ENCODE assay signal across 10 cellular contexts in genomic region chr19:41994521-41994971, GRCh38. TPM values are rescaled to one million over a fixed set of nuclear protein-coding genes. Genes with fewer than 3 reads are reported as not detected.
DNase-seq lines count a peak whose midpoint lies in the region; ATAC-seq, FAIRE-seq and TF ChIP-seq lines count a peak whose summit lies in the region.
"Had no signal": no experiment of that assay in that cellular context is flagged by ENCODE, and none has a peak within 500 bp of the region (broad histone marks: within the 10 kb centered on the region; RNA-seq: fewer than 3 reads in every experiment).

No MANE protein-coding gene starts in this region.

- H2AFZ ChIP-seq in H1 (ENCODE audit: low read length), result no peak overlapping the region

- peaks cover 21% of the 10 kb centered on the region; the same call in 1 of the 2 replicates for H3K23me2 ChIP-seq in H1 (ENCODE audit: low read depth, low read length)

- H3K79me2 ChIP-seq in H1 (ENCODE audit: control insufficient read depth in 1 of 2, insufficient read depth in 2 of 2, low read length in 2 of 2), result no peaks in the 10 kb centered on the region

- no peak overlapping the region for H3K4ac ChIP-seq in H1 (replicated peaks; ENCODE audit: insufficient read length, low read depth, low read length)

- no peak overlapping the region for H3K9ac ChIP-seq in H1 (replicated peaks in 1 of 4; ENCODE audit: extremely low read depth in 1 of 4, low read depth in 3 of 4, low read length in 3 of 4)

- no peak overlapping the region for H2BK120ac ChIP-seq in H1 (replicated peaks; ENCODE audit: low read depth, low read length)

- H4K91ac ChIP-seq in H1 (replicated peaks; ENCODE audit: insufficient read length, low read length), result no peak overlapping the region

- no peak overlapping the region for H2BK5ac ChIP-seq in H1 (ENCODE audit: low read depth, low read length)

- no peak overlapping the region for H3K27ac Mint-ChIP-seq in activated T-cell treated with anti-CD3 and anti-CD28 coated beads, Interleukin-2, amount 50 U/mL, for 24 hours
- no peak overlapping the region for H3K27ac Mint-ChIP-seq in stimulated activated naive CD8-positive, alpha-beta T cell treated with anti-CD3 and anti-CD28 coated beads, Interleukin-15, Interleukin-2, amounts not matched to agents 100 ng/mL and 50 ng/mL, for 24 hours

- H2AK5ac ChIP-seq in H1 (ENCODE audit: low read depth, low read length), result 0 out of 2 replicates have a peak overlapping the region, but pooled peaks have one; percentile 87

- no peak for FAIRE-seq in H1 (lab: Jason Lieb, UNC)

- H3K4me3 Mint-ChIP-seq in activated T-cell treated with anti-CD3 and anti-CD28 coated beads, Interleukin-2, amount 50 U/mL, for 24 hours, result peak overlapping the region; percentile 18
- H3K4me3 Mint-ChIP-seq in stimulated activated naive CD8-positive, alpha-beta T cell treated with anti-CD3 and anti-CD28 coated beads, Interleukin-15, Interleukin-2, amounts not matched to agents 100 ng/mL and 50 ng/mL, for 24 hours, result peak overlapping the region; percentile 5

- H2BK20ac ChIP-seq in H1 (ENCODE audit: low read length), result no peak overlapping the region

- H3K4me3 ChIP-seq in H1 (ENCODE audit: extremely low read depth in 1 of 4, insufficient read depth in 2 of 4, low read depth in 3 of 4, low read length in 4 of 4), result peak overlapping the region in 3 of 4 experiments; percentile 57 to 85 (median 62); a peak in 4 of 8 replicates

- H3K4me1 ChIP-seq in H1 (replicated peaks in 1 of 4; ENCODE audit: control insufficient read depth in 3 of 4, insufficient read depth in 4 of 4, low read length in 3 of 4), result peaks cover 0 to 20% (median 10%) of the 10 kb centered on the region in 4 experiments; a peak in 6 of 7 replicates

- H3K9me3 ChIP-seq in H1 (ENCODE audit: insufficient read depth in 2 of 2, low read depth in 1 of 2, low read length in 1 of 2), result no peaks in the 10 kb centered on the region

- no peak overlapping the region for H4K8ac ChIP-seq in H1 (ENCODE audit: extremely low read depth, insufficient read depth, low read length)

- peaks cover 7 to 21% of the 10 kb centered on the region in 2 experiments for H4K20me1 ChIP-seq in H1 (replicated peaks in 1 of 2; ENCODE audit: control insufficient read depth in 1 of 2, insufficient read depth in 2 of 2, low read length in 2 of 2)

- no peak for TF ChIP-seq CTCF in H1 (IDR thresholded peaks at IDR 0.05; ENCODE audit: control extremely low read depth in 1 of 3, insufficient read depth in 1 of 3, low read depth in 1 of 3, low read length in 3 of 3)

- H3K4me2 ChIP-seq in H1 (ENCODE audit: insufficient read depth in 1 of 2, low read depth in 2 of 2, low read length in 2 of 2), result peak overlapping the region; percentile 88 to 99

- H2BK12ac ChIP-seq in H1 (ENCODE audit: low read depth, low read length), result peak overlapping the region; percentile 31; the same call in 1 of the 2 replicates

- TF ChIP-seq EP300 in H1 (IDR thresholded peaks at IDR 0.05; ENCODE audit: borderline replicate concordance in 1 of 2, low read depth in 2 of 2, low read length in 2 of 2), result no peak

- H4K5ac ChIP-seq in H1 (ENCODE audit: insufficient read length, low read depth, low read length), result no peak overlapping the region

- H3K27me3 ChIP-seq in H1 (replicated peaks in 1 of 4; ENCODE audit: control insufficient read depth in 3 of 4, extremely low read depth in 1 of 4, insufficient read depth in 3 of 4, low read length in 3 of 4), result peaks cover 11 to 57% (median 50%) of the 10 kb centered on the region in 4 experiments

- no peaks in the 10 kb centered on the region for H3K79me1 ChIP-seq in H1 (ENCODE audit: low read depth, low read length)

- DNase-seq in activated T-cell treated with anti-CD3 and anti-CD28 coated beads, Interleukin-2, amount 50 U/mL, for 24 hours, result peak; percentile 31
- DNase-seq in activated T-cell treated with anti-CD3 and anti-CD28 coated beads, Interleukin-2, amount 50 U/mL, for 48 hours, result no peak
- DNase-seq in NCI-H69 (lab: John Stamatoyannopoulos, UW), result peak; percentile 56
- DNase-seq in H1 (ENCODE audit: low read depth in 1 of 2, low spot score in 2 of 2), result no peak
- no peak for DNase-seq in glomerular visceral epithelial cell (ENCODE audit: extremely low spot score)

- POLR2A ChIA-PET in H1 (lab: Charles Lee; ENCODE audit: partially characterized antibody), result interaction anchor here (1.5 kb wide), 1 partner anchor 14 kb away, joined by 3 read pairs; no protein-coding TSS in a partner anchor

- ATAC-seq in HG03565 (IDR thresholded peaks at IDR 0.05; ENCODE audit: unreplicated experiment) (no peak), HG02973 (IDR thresholded peaks at IDR 0.05; ENCODE audit: unreplicated experiment) (no peak)

- CTCF ChIA-PET in H1 (lab: Charles Lee; ENCODE audit: partially characterized antibody), result interaction anchor here (2.3 kb wide), 1 partner anchor 11 kb away, joined by 7 read pairs; no protein-coding TSS in a partner anchor

- H3K9me3 Mint-ChIP-seq in activated T-cell treated with anti-CD3 and anti-CD28 coated beads, Interleukin-2, amount 50 U/mL, for 24 hours, result no peaks in the 10 kb centered on the region
- H3K9me3 Mint-ChIP-seq in stimulated activated naive CD8-positive, alpha-beta T cell treated with anti-CD3 and anti-CD28 coated beads, Interleukin-15, Interleukin-2, amounts not matched to agents 100 ng/mL and 50 ng/mL, for 24 hours, result no peaks in the 10 kb centered on the region

- no peaks in the 10 kb centered on the region for H3K36me3 ChIP-seq in H1 (ENCODE audit: control insufficient read depth in 2 of 4, insufficient read depth in 4 of 4, low read length in 3 of 4)

- peaks cover 46% of the 10 kb centered on the region for H3K27me3 Mint-ChIP-seq in activated T-cell treated with anti-CD3 and anti-CD28 coated beads, Interleukin-2, amount 50 U/mL, for 24 hours
- H3K27me3 Mint-ChIP-seq in stimulated activated naive CD8-positive, alpha-beta T cell treated with anti-CD3 and anti-CD28 coated beads, Interleukin-15, Interleukin-2, amounts not matched to agents 100 ng/mL and 50 ng/mL, for 24 hours, result peaks cover 40% of the 10 kb centered on the region

- no peak overlapping the region for H2BK15ac ChIP-seq in H1 (ENCODE audit: low read length)

- H3K27ac ChIP-seq in H1 (ENCODE audit: low read depth, low read length), result no peak overlapping the region

- H3K18ac ChIP-seq in H1 (ENCODE audit: extremely low read depth, low read length), result no peak overlapping the region

- no peak for TF ChIP-seq RAD21 in H1 (IDR thresholded peaks at IDR 0.05 in 1 of 2, conservative IDR thresholded peaks at IDR 0.05 in 1 of 2; ENCODE audit: low read depth in 2 of 2, low read length in 2 of 2)

- no peak overlapping the region for H3K56ac ChIP-seq in H1 (replicated peaks; ENCODE audit: insufficient read length, low read depth, low read length)

- no peak for TF ChIP-seq POLR2A in H1 (IDR thresholded peaks at IDR 0.05; ENCODE audit: control extremely low read depth in 1 of 2, low read depth in 2 of 2, low read length in 2 of 2)

- no peak overlapping the region for H3K23ac ChIP-seq in H1 (ENCODE audit: insufficient read length)

- H3K14ac ChIP-seq in H1 (ENCODE audit: insufficient read length), result no peak overlapping the region

- 58% methylated on average over 6 of the region's 13 CpGs; no CpG with 5 or more reads in 1 of the 2 experiments for WGBS in H1 (ENCODE audit: extremely low coverage in 1 of 2, insufficient coverage in 1 of 2, insufficient read length in 1 of 2, insufficient replicate concordance in 2 of 2, low coverage in 1 of 2, low lambda C conversion rate in 2 of 2, missing lambda C conversion rate in 1 of 2), 2 experiments

- peaks cover 28% of the 10 kb centered on the region for H3K4me1 Mint-ChIP-seq in activated T-cell treated with anti-CD3 and anti-CD28 coated beads, Interleukin-2, amount 50 U/mL, for 24 hours (ENCODE audit: low read depth)
- H3K4me1 Mint-ChIP-seq in stimulated activated naive CD8-positive, alpha-beta T cell treated with anti-CD3 and anti-CD28 coated beads, Interleukin-15, Interleukin-2, amounts not matched to agents 100 ng/mL and 50 ng/mL, for 24 hours (ENCODE audit: low read depth), result peaks cover 28% of the 10 kb centered on the region

- no peaks in the 10 kb centered on the region for H3K36me3 Mint-ChIP-seq in activated T-cell treated with anti-CD3 and anti-CD28 coated beads, Interleukin-2, amount 50 U/mL, for 24 hours (ENCODE audit: low read depth)
- H3K36me3 Mint-ChIP-seq in stimulated activated naive CD8-positive, alpha-beta T cell treated with anti-CD3 and anti-CD28 coated beads, Interleukin-15, Interleukin-2, amounts not matched to agents 100 ng/mL and 50 ng/mL, for 24 hours (ENCODE audit: low read depth), result no peaks in the 10 kb centered on the region

TF ChIP-seq in H1, 55 proteins besides CTCF, POLR2A, EP300 and RAD21 (continues in another document):
- TF ChIP-seq TCF12 (IDR thresholded peaks at IDR 0.05; ENCODE audit: low read depth, low read length) (no peak), CBX5 (IDR thresholded peaks at IDR 0.05; ENCODE audit: low read depth, low read length) (no peak), MAFK (IDR thresholded peaks at IDR 0.05; ENCODE audit: low read depth, low read length) (no peak), NANOG (IDR thresholded peaks at IDR 0.05; ENCODE audit: insufficient read depth, low read depth, low read length, poor library complexity, severe bottlenecking) (no peak), RXRA (IDR thresholded peaks at IDR 0.05; ENCODE audit: insufficient read depth, low read depth, low read length) (no peak), CEBPB (IDR thresholded peaks at IDR 0.05; ENCODE audit: low read depth, low read length) (no peak), TEAD4 (IDR thresholded peaks at IDR 0.05; ENCODE audit: low read depth, low read length) (no peak)

RNA-seq across cellular contexts. Expression of gene ATP1A3, which starts 0.5 kb away (rescaled TPM):
- total RNA-seq in H1 (2021; fragmentation: NEBNext Ultra II Directional; extraction: Animal tissue kit (Norgen Biotek cat#: 25700)), result 35.8 and 41.2 TPM in 2 replicates
- polyA plus RNA-seq in H1 (2011; rRNA removed), result 11.1 and 19.2 TPM in 2 replicates
- 5.9 TPM for polyA plus RNA-seq in H1 (2011; cell fraction: cytosol; rRNA removed)
- polyA plus RNA-seq in H1 (2011; cell fraction: nucleus; rRNA removed), result 20.8 TPM
- polyA plus RNA-seq in H1 (2012, experiment 1 of 2), result 30.8 to 45.2 TPM (median 38.2 TPM) in 4 replicates
- 33.0 TPM for polyA plus RNA-seq in H1 (2012, experiment 2 of 2)
- 44.9 TPM for polyA plus RNA-seq in H1 (2013, experiment 1 of 2)
- 43.1 TPM for polyA plus RNA-seq in H1 (2013, experiment 2 of 2)
- 24.6 and 27.9 TPM in 2 replicates for polyA minus RNA-seq in H1 (2011; rRNA and poly(A)+ RNA removed)
- polyA minus RNA-seq in H1 (2011; cell fraction: cytosol; rRNA and poly(A)+ RNA removed), result 20.7 TPM
- polyA minus RNA-seq in H1 (2011; cell fraction: nucleus; rRNA and poly(A)+ RNA removed), result 10.7 TPM
- total RNA-seq: mesenteric fat pad had no signal
- polyA plus RNA-seq: endothelial cell of umbilical vein had no signal

RNA-seq across cellular contexts. Expression of gene RABAC1, which starts 35.4 kb away (rescaled TPM):
- 123 and 124 TPM in 2 replicates for total RNA-seq in H1 (2021; fragmentation: NEBNext Ultra II Directional; extraction: Animal tissue kit (Norgen Biotek cat#: 25700))
- polyA plus RNA-seq in H1 (2011; rRNA removed), result 439 and 585 TPM in 2 replicates
- 282 TPM for polyA plus RNA-seq in H1 (2011; cell fraction: cytosol; rRNA removed)
- polyA plus RNA-seq in H1 (2011; cell fraction: nucleus; rRNA removed), result 227 TPM
- 99.4 to 181 TPM (median 175 TPM) in 4 replicates for polyA plus RNA-seq in H1 (2012, experiment 1 of 2)
- polyA plus RNA-seq in H1 (2012, experiment 2 of 2), result 315 TPM
- polyA plus RNA-seq in H1 (2013, experiment 1 of 2), result 173 TPM
- 186 TPM for polyA plus RNA-seq in H1 (2013, experiment 2 of 2)
- 46.7 and 56.4 TPM in 2 replicates for polyA minus RNA-seq in H1 (2011; rRNA and poly(A)+ RNA removed)
- 53.9 TPM for polyA minus RNA-seq in H1 (2011; cell fraction: cytosol; rRNA and poly(A)+ RNA removed)
- polyA minus RNA-seq in H1 (2011; cell fraction: nucleus; rRNA and poly(A)+ RNA removed), result 41.0 TPM

Comparison
In these comparisons a context has a peak if more than half of its experiments do, and no peak if none do; other contexts are left out.
1. DNase-seq: peak in activated T-cell treated with anti-CD3 and anti-CD28 coated beads, Interleukin-2, amount 50 U/mL, for 24 hours (single experiment) and NCI-H69 (single experiment); none in activated T-cell treated with anti-CD3 and anti-CD28 coated beads, Interleukin-2, amount 50 U/mL, for 48 hours (0 of 2), H1 (0 of 2) and glomerular visceral epithelial cell (single experiment).